10 cellular contexts compared by ENCODE assay signal in the genomic region with DNA sequence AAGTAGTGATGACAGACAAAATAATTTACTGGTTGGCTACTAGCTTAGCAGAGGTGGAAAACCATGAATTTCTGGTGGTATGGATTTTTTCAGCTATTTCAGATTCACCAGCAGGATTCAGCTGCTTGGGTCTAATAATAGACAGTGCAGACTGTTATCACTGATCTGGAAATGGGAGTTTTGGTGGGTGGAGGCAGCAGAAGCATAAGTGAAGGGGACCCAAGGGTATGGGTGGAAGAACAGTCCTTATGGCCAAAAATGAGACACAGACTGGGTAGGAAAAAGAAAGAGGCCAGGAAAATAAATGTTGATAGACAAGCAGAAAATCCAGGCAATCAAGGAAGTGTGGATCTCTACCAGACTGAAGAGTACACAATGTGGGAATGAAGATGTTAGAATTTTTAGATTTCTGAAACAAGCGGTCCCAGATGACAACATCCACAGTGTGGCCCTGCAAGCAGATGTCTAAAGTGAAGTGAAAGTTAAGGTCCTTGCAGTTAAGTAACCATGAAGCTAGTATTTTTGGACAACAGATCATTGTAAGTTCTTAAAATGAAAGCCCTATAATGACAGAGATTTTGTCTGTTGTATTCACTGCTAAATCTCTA. TPM values are rescaled to one million over a fixed set of nuclear protein-coding genes. Genes with fewer than 3 reads are reported as not detected.
DNase-seq lines count a peak whose midpoint lies in the region; ATAC-seq, FAIRE-seq and TF ChIP-seq lines count a peak whose summit lies in the region.
"Had no signal": no experiment of that assay in that cellular context is flagged by ENCODE, and none has a peak within 500 bp of the region (broad histone marks: within the 10 kb centered on the region; RNA-seq: fewer than 3 reads in every experiment).

No MANE protein-coding gene starts in this region.

- H3K4me1 Mint-ChIP-seq in activated B cell treated with CpG ODN at 0.5 μM for 24 hours: peaks cover 71% of the 10 kb centered on the region

- H3K27me3 ChIP-seq in hepatocyte: no peaks in the 10 kb centered on the region
- H3K27me3 ChIP-seq in tibial artery: no peaks in the 10 kb centered on the region
- H3K27me3 ChIP-seq: cardiac muscle cell had no signal

- TF ChIP-seq CTCF in GM10248 (IDR thresholded peaks at IDR 0.05; ENCODE audit: control extremely low read depth, extremely low read depth, low read depth, missing control alignments): no peak
- TF ChIP-seq CTCF in activated B cell treated with CpG ODN at 0.5 μM for 24 hours (IDR thresholded peaks at IDR 0.05): no peak
- no peak for TF ChIP-seq CTCF in hepatocyte (IDR thresholded peaks at IDR 0.05; ENCODE audit: poor library complexity)
- TF ChIP-seq CTCF in tibial artery (IDR thresholded peaks at IDR 0.05): no peak

- peak overlapping the region; percentile 88 for H3K27ac Mint-ChIP-seq in activated B cell treated with CpG ODN at 0.5 μM for 24 hours

- H3K9me3 ChIP-seq in hepatocyte (ENCODE audit: low read depth) (no peaks in the 10 kb centered on the region), tibial artery (no peaks in the 10 kb centered on the region)

- H3K27ac ChIP-seq in hepatocyte (no peak overlapping the region), tibial artery (no peak overlapping the region)
- H3K27ac ChIP-seq: cardiac muscle cell had no signal

- no peak overlapping the region for H2AFZ ChIP-seq in hepatocyte

- H3K9me3 Mint-ChIP-seq in activated B cell treated with CpG ODN at 0.5 μM for 24 hours: peaks cover 6% of the 10 kb centered on the region

- peak overlapping the region; percentile 64 for H3K4me3 Mint-ChIP-seq in activated B cell treated with CpG ODN at 0.5 μM for 24 hours

- no peak overlapping the region for H3K4me3 ChIP-seq in hepatocyte
- no peak overlapping the region for H3K4me3 ChIP-seq in tibial artery
- H3K4me3 ChIP-seq: cardiac muscle cell had no signal

- H3K79me2 ChIP-seq in hepatocyte: peaks cover 8% of the 10 kb centered on the region

- H4K20me1 ChIP-seq in hepatocyte (ENCODE audit: insufficient read depth, poor library complexity, severe bottlenecking): no peaks in the 10 kb centered on the region

- no peak overlapping the region for H3K4me2 ChIP-seq in hepatocyte

- POLR2A ChIA-PET in GM10248 (lab: Yijun Ruan, JAX) (no interaction called here), activated B cell treated with CpG ODN at 0.5 μM for 24 hours (lab: Charles Lee) (interaction anchor here (0.5 to 4.5 kb wide), 10 partner anchors 10 to 826 kb away, joined by 3 to 39 read pairs (median 8); partner anchors contain the start of gene LYST)

- H3K27me3 Mint-ChIP-seq in activated B cell treated with CpG ODN at 0.5 μM for 24 hours: no peaks in the 10 kb centered on the region

- intact Hi-C loops in activated B cell treated with CpG ODN at 0.5 μM for 24 hours (cut with micrococcal nuclease) (loop anchor here (1.0 to 5.0 kb wide), 5 partner anchors 11 to 340 kb away; partner anchors contain the start of genes B3GALNT2 and LYST), tibial artery (cut with DNase I; ENCODE audit: low total_unique reads) (no loop called here)

- H3K4me1 ChIP-seq in hepatocyte (ENCODE audit: insufficient read depth) (no peaks in the 10 kb centered on the region), tibial artery (peaks cover 0 to 15% (median 11%) of the 10 kb centered on the region in 4 donors)

- CTCF ChIA-PET in GM10248 (lab: Yijun Ruan, JAX): interaction anchor here (0.7 to 7.8 kb wide), 26 partner anchors 9 to 338 kb away, joined by 3 to 95 read pairs (median 6); partner anchors contain the start of gene B3GALNT2
- CTCF ChIA-PET in activated B cell treated with CpG ODN at 0.5 μM for 24 hours (lab: Charles Lee): interaction anchor here (1.0 to 4.5 kb wide), 13 partner anchors 12 to 130 kb away, joined by 3 to 62 read pairs (median 9); partner anchors contain the start of gene LYST

- FAIRE-seq in RCC 7860 (lab: Jason Lieb, UNC): no peak
- FAIRE-seq in frontal cortex (lab: Jason Lieb, UNC): no peak
- FAIRE-seq: H1 had no signal

- peaks cover 13% of the 10 kb centered on the region for H3K36me3 Mint-ChIP-seq in activated B cell treated with CpG ODN at 0.5 μM for 24 hours (ENCODE audit: low read depth)

- H3K9me2 ChIP-seq in hepatocyte (replicated peaks; ENCODE audit: insufficient read depth): no peaks in the 10 kb centered on the region

- DNase-seq in GM10248 (ENCODE audit: extremely low spot score) (peak; percentile 35), activated B cell treated with CpG ODN at 0.5 μM for 24 hours (no peak), hepatocyte (ENCODE audit: low spot score) (no peak), tibial artery (no peak), RCC 7860 (ENCODE audit: low spot score) (no peak), frontal cortex (ENCODE audit: low spot score in 2 of 2) (no peak)

- ATAC-seq in GM19395 (IDR thresholded peaks at IDR 0.05; ENCODE audit: unreplicated experiment) (peak; percentile 86), HG02981 (IDR thresholded peaks at IDR 0.05; ENCODE audit: unreplicated experiment) (peak; percentile 73), activated B cell treated with CpG ODN at 0.5 μM for 24 hours (ENCODE audit: low read depth) (peak; percentile 81)

- H3K36me3 ChIP-seq in hepatocyte (replicated peaks; ENCODE audit: insufficient read depth, low read depth): no peaks in the 10 kb centered on the region
- no peaks in the 10 kb centered on the region for H3K36me3 ChIP-seq in tibial artery
- H3K36me3 ChIP-seq: cardiac muscle cell had no signal

- WGBS in hepatocyte (ENCODE audit: low lambda C conversion rate, missing lambda C conversion rate): 100% methylated on average over 1 of the region's 1 CpG

RNA-seq across cellular contexts. Expression of gene LYST, which starts 24.7 kb away (rescaled TPM):
- 76.0 and 90.2 TPM in 2 replicates for total RNA-seq in activated B cell treated with CpG ODN at 0.5 μM for 24 hours
- total RNA-seq in hepatocyte: 6.1 and 6.2 TPM in 2 replicates
- polyA plus RNA-seq in hepatocyte: 3.0 and 3.5 TPM in 2 replicates
- 66.0 TPM for total RNA-seq in frontal cortex
